ENCODE assay signal across 24 cellular contexts in the genomic region with DNA sequence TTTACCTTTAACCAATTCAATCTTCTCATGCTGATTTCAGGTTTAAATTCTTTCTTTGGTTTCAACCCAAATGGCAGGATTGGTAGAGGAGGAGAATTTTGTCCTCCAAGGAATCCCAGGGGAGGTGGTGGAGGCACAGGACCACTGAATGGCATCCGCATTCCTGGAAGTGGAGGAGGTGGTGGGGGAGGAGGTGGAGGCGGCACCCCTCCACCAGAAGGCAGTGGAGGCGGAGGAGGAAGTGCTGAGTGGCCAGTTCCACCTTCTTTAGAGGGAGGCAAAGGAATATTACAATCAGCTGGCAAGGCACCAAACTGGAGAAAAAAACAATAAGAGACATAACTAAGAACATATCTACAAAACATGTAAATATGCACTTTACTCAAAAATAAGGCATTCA.
"Had no signal": no experiment of that assay in that cellular context is flagged by ENCODE, and none has a peak within 500 bp of the region (broad histone marks: within the 10 kb centered on the region; RNA-seq: fewer than 3 reads in every experiment).

No MANE protein-coding gene starts in this region.

- H3K4me3 Mint-ChIP-seq: naive B cell; stimulated activated naive B cell treated with anti-CD40 and anti-IgM and Interleukin-4, amounts not matched to agents 10 μg/mL and 1 μg/mL and 100 μg/mL, for 72 hours had no signal

- H3K9me3 Mint-ChIP-seq: naive B cell; nephron; stimulated activated naive B cell treated with anti-CD40 and anti-IgM and Interleukin-4, amounts not matched to agents 10 μg/mL and 1 μg/mL and 100 μg/mL, for 72 hours had no signal

- H3K27ac Mint-ChIP-seq: naive B cell; stimulated activated naive B cell treated with anti-CD40 and anti-IgM and Interleukin-4, amounts not matched to agents 10 μg/mL and 1 μg/mL and 100 μg/mL, for 72 hours had no signal

- H3K27me3 Mint-ChIP-seq: naive B cell; stimulated activated naive B cell treated with anti-CD40 and anti-IgM and Interleukin-4, amounts not matched to agents 10 μg/mL and 1 μg/mL and 100 μg/mL, for 72 hours had no signal

- H3K27ac ChIP-seq: coronary artery, heart left ventricle, parathyroid adenoma, psoas muscle, right lobe of liver, spleen, stomach, thoracic aorta, transverse colon had no signal

- H3K9me3 ChIP-seq: heart left ventricle, psoas muscle, right lobe of liver, spleen, stomach, thoracic aorta, transverse colon had no signal

- H3K9ac ChIP-seq: parathyroid adenoma had no signal

- H3K36me3 ChIP-seq: heart left ventricle, right lobe of liver, spleen, stomach, thoracic aorta, transverse colon had no signal

- H3K4me3 ChIP-seq: coronary artery, heart left ventricle, lung, psoas muscle, right lobe of liver, spleen, stomach, thoracic aorta, transverse colon had no signal

- DNase-seq: effector CD4-positive, alpha-beta T cell; heart left ventricle; hippocampal formation; kidney; left cardiac atrium; left ventricle myocardium superior; mesenchymal stem cell; naive B cell; psoas muscle; retina; spleen; stimulated activated CD4-positive, alpha-beta T cell treated with anti-CD3 and anti-CD28 coated beads, Interleukin-15, amount 100 ng/mL, for 24 hours; stimulated activated CD4-positive, alpha-beta T cell treated with anti-CD3 and anti-CD28 coated beads, Interleukin-1b, Interleukin-23, amount 100 ng/mL, for 48 hours; stimulated activated CD4-positive, alpha-beta T cell treated with anti-CD3 and anti-CD28 coated beads, Interleukin-4, amount 100 ng/mL, for 4 hours; stimulated activated naive B cell treated with anti-CD40 and anti-IgM and Interleukin-4, amounts not matched to agents 10 μg/mL and 1 μg/mL and 100 μg/mL, for 72 hours; stomach; substantia nigra; transverse colon had no signal

- H3K79me2 ChIP-seq: parathyroid adenoma had no signal

- H2AFZ ChIP-seq: parathyroid adenoma had no signal

- H3K36me3 Mint-ChIP-seq: naive B cell; stimulated activated naive B cell treated with anti-CD40 and anti-IgM and Interleukin-4, amounts not matched to agents 10 μg/mL and 1 μg/mL and 100 μg/mL, for 72 hours had no signal

- H3K4me1 ChIP-seq: heart left ventricle, parathyroid adenoma, psoas muscle, right lobe of liver, spleen, stomach had no signal

- ATAC-seq: heart left ventricle; left cardiac atrium; left ventricle myocardium superior; psoas muscle; right lobe of liver; stimulated activated naive B cell treated with anti-CD40 and anti-IgM and Interleukin-4, amounts not matched to agents 10 μg/mL and 1 μg/mL and 100 μg/mL, for 72 hours had no signal

- H3K4me1 Mint-ChIP-seq: naive B cell; nephron; stimulated activated naive B cell treated with anti-CD40 and anti-IgM and Interleukin-4, amounts not matched to agents 10 μg/mL and 1 μg/mL and 100 μg/mL, for 72 hours had no signal

- H3K27me3 ChIP-seq: heart left ventricle, right lobe of liver, spleen, stomach, transverse colon had no signal
